In the genomic region with DNA sequence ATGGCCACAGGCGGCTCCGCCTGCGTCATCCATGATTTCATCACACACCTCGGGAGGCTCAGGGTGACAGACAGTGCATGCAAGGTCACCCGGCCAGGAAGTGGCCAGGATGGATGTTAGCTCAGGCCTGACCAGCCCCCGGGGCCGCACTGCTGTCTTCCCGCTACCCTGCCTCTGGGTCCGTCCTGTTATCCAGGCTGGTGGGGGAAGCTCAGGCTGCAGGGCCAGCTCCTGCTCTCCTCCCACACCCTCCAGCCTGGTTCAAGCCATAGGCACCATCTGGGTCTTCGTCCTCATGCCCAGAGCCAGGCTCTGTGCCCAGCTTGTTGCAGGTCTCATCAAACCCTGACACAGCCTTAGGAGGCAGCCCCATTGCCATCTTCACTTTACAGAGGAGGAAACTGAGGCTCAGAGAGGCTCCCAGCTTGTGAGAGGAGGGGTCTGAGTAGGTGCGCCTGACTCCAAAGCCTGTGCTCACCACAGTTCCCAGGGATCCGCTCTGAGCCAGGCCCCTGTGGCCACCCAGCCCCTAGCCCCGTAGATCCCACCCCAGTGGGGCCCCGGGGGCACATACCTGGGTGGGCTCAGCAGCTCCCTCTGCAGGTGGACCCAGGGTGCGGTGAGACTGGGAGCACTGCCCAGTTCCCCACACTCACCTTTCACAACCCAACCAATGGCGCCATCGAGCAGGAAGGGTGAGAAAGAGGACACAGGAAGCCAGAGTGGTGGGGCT, we compare ENCODE assay signal across 9 cellular contexts. TPM values are rescaled to one million over a fixed set of nuclear protein-coding genes. Genes with fewer than 3 reads are reported as not detected.
DNase-seq lines count a peak whose midpoint lies in the region; ATAC-seq and TF ChIP-seq lines count a peak whose summit lies in the region.
"Had no signal": no experiment of that assay in that cellular context is flagged by ENCODE, and none has a peak within 500 bp of the region (broad histone marks: within the 10 kb centered on the region; RNA-seq: fewer than 3 reads in every experiment).

No MANE protein-coding gene starts in this region.

- peaks cover 8% of the 10 kb centered on the region for H3K27me3 Mint-ChIP-seq in glutamatergic neuron (ENCODE audit: unreplicated experiment)

- H3K9me3 Mint-ChIP-seq in glutamatergic neuron (ENCODE audit: unreplicated experiment), result peaks cover 5% of the 10 kb centered on the region
- H3K9me3 Mint-ChIP-seq: activated naive CD4-positive, alpha-beta T cell treated with anti-CD3 and anti-CD28 coated beads, Interleukin-2, amount 50 U/mL, for 72 hours had no signal

- H3K9me2 ChIP-seq in OCI-LY7 (ENCODE audit: insufficient read depth, low read length), result no peaks in the 10 kb centered on the region

- intact Hi-C loops in OCI-LY7 (cut with micrococcal nuclease; ENCODE audit: unreplicated experiment), result no loop called here

- TF ChIP-seq CTCF in GM20000 (IDR thresholded peaks at IDR 0.05; ENCODE audit: extremely low read depth, missing control alignments) (peak; percentile 19), OCI-LY7 (conservative IDR thresholded peaks at IDR 0.05; ENCODE audit: low read length) (peak; percentile 41), glutamatergic neuron (IDR thresholded peaks at IDR 0.05; ENCODE audit: partially characterized antibody, unreplicated experiment) (peak; percentile 24), retinal pigment epithelial cell (conservative IDR thresholded peaks at IDR 0.05; ENCODE audit: low read depth, low read length) (peak; percentile 33), RWPE1 (conservative IDR thresholded peaks at IDR 0.05; ENCODE audit: low read depth) (no peak; the same call in 1 of the 2 replicates)

- no TSS peak for BruUV-seq in OCI-LY7 (replicated peaks; lab: Mats Ljungman, UMichigan)

- no peaks in the 10 kb centered on the region for H3K9me3 ChIP-seq in OCI-LY7 (ENCODE audit: low read length)

- ATAC-seq in HG02870 (IDR thresholded peaks at IDR 0.05; ENCODE audit: unreplicated experiment), result no peak
- ATAC-seq: activated naive CD4-positive, alpha-beta T cell treated with anti-CD3 and anti-CD28 coated beads, Interleukin-2, amount 50 U/mL, for 72 hours had no signal

- DNase-seq in GM20000 (ENCODE audit: low spot score) (no peak), OCI-LY7 (ENCODE audit: low spot score) (no peak), glutamatergic neuron (no peak), retinal pigment epithelial cell (ENCODE audit: low read depth) (no peak), NCI-H1048 (lab: John Stamatoyannopoulos, UW) (no peak), RWPE1 (ENCODE audit: low spot score) (no peak)
- no peak for DNase-seq in effector CD4-positive, alpha-beta T cell

- H3K79me2 ChIP-seq in OCI-LY7 (ENCODE audit: insufficient read depth, low read depth, low read length), result no peaks in the 10 kb centered on the region

- H2AFZ ChIP-seq in OCI-LY7 (ENCODE audit: low read length), result no peak overlapping the region

- H3K4me3 ChIP-seq in OCI-LY7 (ENCODE audit: low read depth, low read length, poor library complexity, severe bottlenecking), result no peak overlapping the region
- no peak overlapping the region for H3K4me3 ChIP-seq in retinal pigment epithelial cell (ENCODE audit: low read length)

- H3K36me3 Mint-ChIP-seq in glutamatergic neuron (ENCODE audit: unreplicated experiment), result no peaks in the 10 kb centered on the region
- H3K36me3 Mint-ChIP-seq: activated naive CD4-positive, alpha-beta T cell treated with anti-CD3 and anti-CD28 coated beads, Interleukin-2, amount 50 U/mL, for 72 hours had no signal

- no peak overlapping the region for H3K4me3 Mint-ChIP-seq in glutamatergic neuron (ENCODE audit: unreplicated experiment)

- CTCF ChIA-PET in OCI-LY7 (lab: Charles Lee; ENCODE audit: unreplicated experiment) (no interaction called here), RWPE1 (lab: Yijun Ruan, JAX) (interaction anchor here (0.6 to 0.7 kb wide), 2 partner anchors 37 to 1326 kb away, joined by 3 read pairs; no protein-coding TSS in a partner anchor)

- H4K20me1 ChIP-seq in OCI-LY7 (ENCODE audit: insufficient read depth, low read length), result no peaks in the 10 kb centered on the region

- no peaks in the 10 kb centered on the region for H3K36me3 ChIP-seq in OCI-LY7 (ENCODE audit: insufficient read depth, low read length)

- H3K27ac Mint-ChIP-seq in glutamatergic neuron (ENCODE audit: unreplicated experiment), result no peak overlapping the region
- H3K27ac Mint-ChIP-seq: activated naive CD4-positive, alpha-beta T cell treated with anti-CD3 and anti-CD28 coated beads, Interleukin-2, amount 50 U/mL, for 72 hours had no signal

- POLR2A ChIA-PET in OCI-LY7 (lab: Charles Lee) (no interaction called here), RWPE1 (lab: Yijun Ruan, JAX; ENCODE audit: low non-redundant PET) (interaction anchor here (0.6 kb wide), 1 partner anchor 253 kb away, joined by 10 read pairs; no protein-coding TSS in a partner anchor)

- H3K27ac ChIP-seq in OCI-LY7 (ENCODE audit: low read depth, low read length, poor library complexity, severe bottlenecking) (no peak overlapping the region), RWPE1 (no peak overlapping the region)

- no peak overlapping the region for H3K4me2 ChIP-seq in OCI-LY7 (ENCODE audit: low read length)

- H3K4me1 ChIP-seq in OCI-LY7 (ENCODE audit: insufficient read depth, low read length, poor library complexity, severe bottlenecking), result no peaks in the 10 kb centered on the region

- no peaks in the 10 kb centered on the region for H3K4me1 Mint-ChIP-seq in glutamatergic neuron (ENCODE audit: low read depth, unreplicated experiment)

RNA-seq across cellular contexts. Expression of a gene that starts 0.4 kb away (rescaled TPM):
- total RNA-seq in OCI-LY7 (2014; rRNA removed; shearing (Covaris generic)), result not detected in 2 replicates
- not detected in 2 replicates for total RNA-seq in OCI-LY7 (2022)
- not detected for total RNA-seq in glutamatergic neuron (ENCODE audit: unreplicated experiment)

RNA-seq across cellular contexts. Expression of a gene that starts 26.9 kb away (rescaled TPM):
- total RNA-seq in OCI-LY7 (2014; rRNA removed; shearing (Covaris generic)), result 0.05 and 0.44 TPM in 2 replicates
- total RNA-seq in OCI-LY7 (2022), result 0.46 and 0.55 TPM in 2 replicates
- not detected for total RNA-seq in glutamatergic neuron (ENCODE audit: unreplicated experiment)
- total RNA-seq: activated naive CD4-positive, alpha-beta T cell treated with anti-CD3 and anti-CD28 coated beads, Interleukin-2, amount 50 U/mL, for 72 hours had no signal

RNA-seq across cellular contexts. Expression of a gene that starts 39.3 kb away (rescaled TPM):
- total RNA-seq in OCI-LY7 (2014; rRNA removed; shearing (Covaris generic)), result not detected in 2 replicates
- total RNA-seq in OCI-LY7 (2022), result not detected in 2 replicates
- 116 TPM for total RNA-seq in glutamatergic neuron (ENCODE audit: unreplicated experiment)

Comparison
In these comparisons a context has a peak if more than half of its experiments do, and no peak if none do; other contexts are left out.
1. RNA of a gene that starts 39.3 kb away (total RNA-seq): 116 TPM in glutamatergic neuron (single experiment); not detected in OCI-LY7; every median in the first group is over 10 times any median in the second.